In the genomic region with DNA sequence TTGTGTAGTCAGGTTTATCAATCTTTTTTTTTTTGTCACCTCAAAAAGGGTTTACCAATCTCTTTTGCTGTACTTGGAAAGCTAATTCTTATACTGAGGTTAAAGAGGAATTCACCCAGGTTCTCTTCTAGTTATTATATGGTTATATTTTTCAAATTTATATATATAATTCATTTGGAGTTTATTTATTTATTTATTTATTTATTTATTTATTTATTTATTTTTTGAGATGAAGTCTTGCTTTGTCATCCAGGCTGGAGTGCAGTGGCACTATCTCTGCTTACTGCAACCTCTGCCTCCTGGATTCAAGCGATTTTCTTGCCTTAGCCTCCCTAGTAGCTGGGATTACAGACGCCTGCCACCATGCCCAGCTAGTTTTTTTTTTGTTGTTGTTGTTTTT, we compare ENCODE assay signal across 35 cellular contexts.
"Had no signal": no experiment of that assay in that cellular context is flagged by ENCODE, and none has a peak within 500 bp of the region (broad histone marks: within the 10 kb centered on the region; RNA-seq: fewer than 3 reads in every experiment).

No MANE protein-coding gene starts in this region.

- H3K9me3 ChIP-seq: MG63 had no signal

- H3K27me3 ChIP-seq: MG63 had no signal

- H3K36me3 ChIP-seq: MG63 had no signal

- DNase-seq: Karpas-422, Kasumi-1, MG63, MM.1S, MV-4-11, NCI-H1048, NCI-H1092, NCI-H1092 treated with DMSO at 0.1 percent for 48 hours, NCI-H1105, NCI-H1105 treated with DMSO at 0.1 percent for 48 hours, NCI-H1417, NCI-H1417 treated with DMSO at 0.1 percent for 48 hours, NCI-H1436, NCI-H1436 treated with DMSO at 0.1 percent for 48 hours, NCI-H146, NCI-H1694, NCI-H1694 treated with DMSO at 0.1 percent for 48 hours, NCI-H187, NCI-H187 treated with DMSO at 0.1 percent for 48 hours, NCI-H1930, NCI-H2029, NCI-H2029 treated with DMSO at 0.1 percent for 48 hours, NCI-H2081, NCI-H2081 treated with DMSO at 0.1 percent for 48 hours, NCI-H2107, NCI-H2171, NCI-H2171 treated with DMSO at 0.1 percent for 48 hours, NCI-H2227 treated with DMSO at 0.1 percent for 48 hours, NCI-H226, NCI-H345, NCI-H446, NCI-H446 treated with DMSO at 0.1 percent for 48 hours, NCI-H510A, NCI-H510A treated with DMSO at 0.1 percent for 48 hours, NCI-H524 had no signal

- H3K4me3 ChIP-seq: MG63 had no signal
